8 cellular contexts compared by ENCODE assay signal in genomic region chr15:63093486-63094205, GRCh38. TPM values are rescaled to one million over a fixed set of nuclear protein-coding genes. Genes with fewer than 3 reads are reported as not detected.
DNase-seq lines count a peak whose midpoint lies in the region; ATAC-seq and TF ChIP-seq lines count a peak whose summit lies in the region.

No MANE protein-coding gene starts in this region.

- H3K27me3 Mint-ChIP-seq in neural progenitor cell (ENCODE audit: insufficient read depth, low read depth), result peaks cover 2% of the 10 kb centered on the region

- no peak for ATAC-seq in HG03457 (IDR thresholded peaks at IDR 0.05; ENCODE audit: unreplicated experiment)

- H3K79me2 ChIP-seq in Karpas-422 (ENCODE audit: low read length), result no peaks in the 10 kb centered on the region
- H3K79me2 ChIP-seq in neural progenitor cell (ENCODE audit: low read depth), result no peaks in the 10 kb centered on the region

- no peaks in the 10 kb centered on the region for H3K27me3 ChIP-seq in Karpas-422 (ENCODE audit: low read length)
- H3K27me3 ChIP-seq in neural progenitor cell, result no peaks in the 10 kb centered on the region

- H2AFZ ChIP-seq in Karpas-422 (ENCODE audit: low read length) (no peak overlapping the region), neural progenitor cell (replicated peaks) (no peak overlapping the region)

- no peaks in the 10 kb centered on the region for H3K36me3 ChIP-seq in Karpas-422 (ENCODE audit: insufficient read depth, low read length)
- H3K36me3 ChIP-seq in neural progenitor cell, result no peaks in the 10 kb centered on the region

- no peaks in the 10 kb centered on the region for H3K9me2 ChIP-seq in Karpas-422 (replicated peaks; ENCODE audit: insufficient read depth, low read length)

- H3K27ac ChIP-seq in Karpas-422 (ENCODE audit: low read length) (no peak overlapping the region), neural progenitor cell (no peak overlapping the region), substantia nigra (ENCODE audit: low read depth, low read length, poor library complexity, severe bottlenecking) (no peak overlapping the region)

- H3K27ac Mint-ChIP-seq in neural progenitor cell, result no peak overlapping the region

- TF ChIP-seq CTCF in fibroblast of pulmonary artery (IDR thresholded peaks at IDR 0.05; ENCODE audit: low read length, missing control alignments) (peak; percentile 93), neural progenitor cell (IDR thresholded peaks at IDR 0.05) (peak; percentile 86)

- H3K9ac ChIP-seq in Karpas-422 (ENCODE audit: low read length) (no peak overlapping the region), neural progenitor cell (no peak overlapping the region)

- DNase-seq in GM03348 (ENCODE audit: low spot score) (peak; percentile 73), Karpas-422 (peak; percentile 86), RKO (ENCODE audit: low spot score) (peak; percentile 79), fibroblast of pulmonary artery (ENCODE audit: low read depth) (peak; percentile 85), neural progenitor cell (ENCODE audit: low spot score) (peak; percentile 87), substantia nigra (lab: John Stamatoyannopoulos, UW) (peak in 47 of 49 donors; percentile 7 to 83 (median 66))
- DNase-seq in activated T-cell treated with anti-CD3 and anti-CD28 coated beads, Interleukin-2, amount 50 U/mL, for 48 hours, result peak; percentile 78 to 82

- no peak overlapping the region for H3K4me3 ChIP-seq in Karpas-422 (ENCODE audit: low read length)
- H3K4me3 ChIP-seq in fibroblast of pulmonary artery (replicated peaks; ENCODE audit: low read depth, low read length), result no peak overlapping the region
- no peak overlapping the region for H3K4me3 ChIP-seq in neural progenitor cell

- no peak overlapping the region for H3K4me3 Mint-ChIP-seq in neural progenitor cell

- H4K20me1 ChIP-seq in Karpas-422 (ENCODE audit: insufficient read depth, low read depth, low read length) (no peaks in the 10 kb centered on the region), neural progenitor cell (ENCODE audit: low read depth) (no peaks in the 10 kb centered on the region)

- H3K4me1 ChIP-seq in Karpas-422 (ENCODE audit: low read length) (0 out of 2 replicates have a peak, but pooled peaks cover 3% of the 10 kb centered on the region), neural progenitor cell (peaks cover 9% of the 10 kb centered on the region)

- H3K36me3 Mint-ChIP-seq in neural progenitor cell, result no peaks in the 10 kb centered on the region

- peaks cover 3% of the 10 kb centered on the region for H3K9me3 Mint-ChIP-seq in neural progenitor cell

- H3K4me1 Mint-ChIP-seq in neural progenitor cell, result peaks cover 11% of the 10 kb centered on the region

- H3K9me3 ChIP-seq in Karpas-422 (ENCODE audit: low read length) (no peaks in the 10 kb centered on the region), neural progenitor cell (ENCODE audit: low read depth) (no peaks in the 10 kb centered on the region)

- H3K4me2 ChIP-seq in Karpas-422 (ENCODE audit: low read depth, low read length, poor library complexity, severe bottlenecking), result no peak overlapping the region
- no peak overlapping the region for H3K4me2 ChIP-seq in neural progenitor cell

- H3F3A ChIP-seq in neural progenitor cell (ENCODE audit: low read depth), result peaks cover 7% of the 10 kb centered on the region

RNA-seq across cellular contexts. Expression of gene LACTB, which starts 28.0 kb away (rescaled TPM):
- 3.8 and 15.3 TPM in 2 replicates for total RNA-seq in Karpas-422 (2014; rRNA removed; shearing (Covaris generic); ENCODE audit: low replicate concordance)
- 3.6 and 4.4 TPM in 2 replicates for total RNA-seq in neural progenitor cell (ENCODE audit: low replicate concordance)

RNA-seq across cellular contexts. Expression of gene TPM1, which starts 51.1 kb away (rescaled TPM):
- 10.1 and 11.5 TPM in 2 replicates for total RNA-seq in Karpas-422 (2014; rRNA removed; shearing (Covaris generic); ENCODE audit: low replicate concordance)
- total RNA-seq in neural progenitor cell (ENCODE audit: low replicate concordance), result 614 and 623 TPM in 2 replicates

Comparison
In these comparisons a context has a peak if more than half of its experiments do, and no peak if none do; other contexts are left out.
1. RNA of gene TPM1, which starts 51.1 kb away (total RNA-seq): 614 to 623 TPM in neural progenitor cell; 10.1 to 11.5 TPM in Karpas-422; every median in the first group is over 10 times any median in the second.
2. Peak in every context shown above with its lines, with median percentiles within 50 percentile points of each other: DNase-seq.